In the genomic region with DNA sequence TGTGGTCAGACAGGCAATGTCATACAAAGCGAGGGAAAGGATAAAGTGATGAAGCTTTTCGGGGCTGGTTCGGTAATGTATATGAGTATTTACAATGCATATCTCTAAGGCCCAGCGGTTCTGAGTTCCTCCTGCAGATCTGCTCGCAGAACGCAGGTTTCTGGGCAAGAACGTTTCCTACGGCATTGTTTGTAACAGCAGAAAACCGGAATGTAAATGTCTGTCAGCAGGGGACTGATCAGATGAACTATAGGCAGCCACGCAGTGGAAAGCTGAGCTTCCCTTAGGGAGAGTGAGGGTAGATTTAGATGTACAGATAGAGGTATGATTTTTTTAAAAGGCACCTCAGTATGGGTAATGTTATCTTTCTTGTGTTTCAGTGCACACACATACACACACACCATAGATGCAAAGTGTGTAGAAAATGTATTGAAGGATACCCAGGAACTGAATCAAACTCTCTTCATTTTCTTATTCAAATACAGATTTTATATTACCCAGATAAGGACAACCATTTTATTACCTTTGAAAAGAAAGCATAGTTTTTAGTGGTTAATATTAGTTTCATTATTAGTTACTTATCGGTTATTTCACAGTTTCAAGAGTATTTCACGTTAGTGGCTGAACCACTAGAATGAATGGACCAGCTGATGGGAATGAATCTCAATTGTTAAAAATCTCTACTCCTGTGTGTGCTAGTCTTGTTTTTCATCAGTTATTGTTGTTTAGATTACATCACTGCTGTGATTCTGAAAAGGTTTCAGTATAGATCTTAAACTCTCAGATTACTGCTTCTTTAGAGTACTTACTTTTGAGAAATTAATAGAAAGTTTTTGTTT, we compare ENCODE assay signal across 12 cellular contexts. TPM values are rescaled to one million over a fixed set of nuclear protein-coding genes. Genes with fewer than 3 reads are reported as not detected.
DNase-seq lines count a peak whose midpoint lies in the region; ATAC-seq and TF ChIP-seq lines count a peak whose summit lies in the region.
"Had no signal": no experiment of that assay in that cellular context is flagged by ENCODE, and none has a peak within 500 bp of the region (broad histone marks: within the 10 kb centered on the region; RNA-seq: fewer than 3 reads in every experiment).

No MANE protein-coding gene starts in this region.

- no peaks in the 10 kb centered on the region for H3K27me3 Mint-ChIP-seq in activated CD8-positive, alpha-beta T cell treated with anti-CD3 and anti-CD28 coated beads for 36 hours
- H3K27me3 Mint-ChIP-seq in activated CD8-positive, alpha-beta T cell treated with anti-CD3 and anti-CD28 coated beads, Interleukin-2, amount 10 ng/mL, durations not matched to agents 7 days and 5 days (ENCODE audit: low read depth): no peaks in the 10 kb centered on the region
- no peaks in the 10 kb centered on the region for H3K27me3 Mint-ChIP-seq in CD8-positive, alpha-beta T cell (ENCODE audit: low read depth)

- peaks cover 2% of the 10 kb centered on the region for H3K9me3 Mint-ChIP-seq in activated CD8-positive, alpha-beta T cell treated with anti-CD3 and anti-CD28 coated beads for 36 hours
- H3K9me3 Mint-ChIP-seq in activated CD8-positive, alpha-beta T cell treated with anti-CD3 and anti-CD28 coated beads, Interleukin-2, amount 10 ng/mL, durations not matched to agents 7 days and 5 days (ENCODE audit: insufficient read depth): no peaks in the 10 kb centered on the region
- H3K9me3 Mint-ChIP-seq in stimulated activated effector memory CD8-positive, alpha-beta T cell treated with anti-CD3 and anti-CD28 coated beads, Interleukin-12 subunit alpha, Interleukin-12 subunit beta, amount 100 ng/mL, for 72 hours: no peaks in the 10 kb centered on the region
- no peaks in the 10 kb centered on the region for H3K9me3 Mint-ChIP-seq in CD8-positive, alpha-beta T cell

- H3K36me3 Mint-ChIP-seq in activated CD8-positive, alpha-beta T cell treated with anti-CD3 and anti-CD28 coated beads for 36 hours (ENCODE audit: low read depth): peaks cover 83% of the 10 kb centered on the region
- peaks cover 27% of the 10 kb centered on the region for H3K36me3 Mint-ChIP-seq in activated CD8-positive, alpha-beta T cell treated with anti-CD3 and anti-CD28 coated beads, Interleukin-2, amount 10 ng/mL, durations not matched to agents 7 days and 5 days (ENCODE audit: low read depth)
- H3K36me3 Mint-ChIP-seq in stimulated activated effector memory CD8-positive, alpha-beta T cell treated with anti-CD3 and anti-CD28 coated beads, Interleukin-12 subunit alpha, Interleukin-12 subunit beta, amount 100 ng/mL, for 72 hours: peaks cover 100% of the 10 kb centered on the region
- H3K36me3 Mint-ChIP-seq in CD8-positive, alpha-beta T cell: peaks cover 76% of the 10 kb centered on the region

- intact Hi-C loops in activated CD8-positive, alpha-beta T cell treated with anti-CD3 and anti-CD28 coated beads for 36 hours (cut with micrococcal nuclease): no loop called here
- intact Hi-C loops in CD8-positive, alpha-beta T cell (cut with DNase I, micrococcal nuclease): no loop called here

- H3K4me1 Mint-ChIP-seq in activated CD8-positive, alpha-beta T cell treated with anti-CD3 and anti-CD28 coated beads for 36 hours (ENCODE audit: low read depth): peaks cover 72% of the 10 kb centered on the region
- peaks cover 42% of the 10 kb centered on the region for H3K4me1 Mint-ChIP-seq in activated CD8-positive, alpha-beta T cell treated with anti-CD3 and anti-CD28 coated beads, Interleukin-2, amount 10 ng/mL, durations not matched to agents 7 days and 5 days (ENCODE audit: low read depth)
- H3K4me1 Mint-ChIP-seq in stimulated activated effector memory CD8-positive, alpha-beta T cell treated with anti-CD3 and anti-CD28 coated beads, Interleukin-12 subunit alpha, Interleukin-12 subunit beta, amount 100 ng/mL, for 72 hours: peaks cover 49% of the 10 kb centered on the region
- peaks cover 52% of the 10 kb centered on the region for H3K4me1 Mint-ChIP-seq in CD8-positive, alpha-beta T cell (ENCODE audit: low read depth)

- no peak for TF ChIP-seq CTCF in activated CD8-positive, alpha-beta T cell treated with anti-CD3 and anti-CD28 coated beads for 36 hours (IDR thresholded peaks at IDR 0.05)
- no peak for TF ChIP-seq CTCF in CD8-positive, alpha-beta T cell (IDR thresholded peaks at IDR 0.05)

- H3K4me1 ChIP-seq in CD8-positive, alpha-beta T cell (ENCODE audit: insufficient read depth, low read length): peaks cover 28% of the 10 kb centered on the region
- H3K4me1 ChIP-seq: pancreas had no signal

- no peaks in the 10 kb centered on the region for H3K9me3 ChIP-seq in CD8-positive, alpha-beta T cell (ENCODE audit: low read length)
- H3K9me3 ChIP-seq: pancreas had no signal

- CTCF ChIA-PET in activated CD8-positive, alpha-beta T cell treated with anti-CD3 and anti-CD28 coated beads for 36 hours (lab: Charles Lee): interaction anchor here (0.8 to 3.3 kb wide), 3 partner anchors 23 to 123 kb away, joined by 3 to 18 read pairs (median 3); no protein-coding TSS in a partner anchor
- CTCF ChIA-PET in activated CD8-positive, alpha-beta T cell treated with anti-CD3 and anti-CD28 coated beads, Interleukin-2, amount 10 ng/mL, durations not matched to agents 7 days and 5 days (lab: Charles Lee): interaction anchor here (1.1 to 1.6 kb wide), 5 partner anchors 10 to 123 kb away, joined by 3 to 9 read pairs (median 4); no protein-coding TSS in a partner anchor
- CTCF ChIA-PET in CD8-positive, alpha-beta T cell (lab: Charles Lee): interaction anchor here (0.6 to 10.7 kb wide), 2 partner anchors 9 to 118 kb away, joined by 3 to 233 read pairs; no protein-coding TSS in a partner anchor

- no peak for DNase-seq in activated CD8-positive, alpha-beta T cell treated with anti-CD3 and anti-CD28 coated beads for 36 hours
- no peak for DNase-seq in activated CD8-positive, alpha-beta T cell treated with anti-CD3 and anti-CD28 coated beads, Interleukin-2, amount 10 ng/mL, durations not matched to agents 7 days and 5 days
- no peak for DNase-seq in stimulated activated effector memory CD8-positive, alpha-beta T cell treated with anti-CD3 and anti-CD28 coated beads, Interleukin-12 subunit alpha, Interleukin-12 subunit beta, amount 100 ng/mL, for 72 hours (ENCODE audit: low spot score in 2 of 2)
- DNase-seq in NCI-H1105 (lab: John Stamatoyannopoulos, UW) (no peak), cerebellar cortex (ENCODE audit: low spot score) (no peak)
- DNase-seq in CD8-positive, alpha-beta T cell: no peak
- DNase-seq: NCI-H2081 treated with DMSO at 0.1 percent for 48 hours, pancreas had no signal

- peaks cover 14% of the 10 kb centered on the region for H3K36me3 ChIP-seq in CD8-positive, alpha-beta T cell (ENCODE audit: insufficient read depth, low read length)

- peak overlapping the region; percentile 39 for H3K27ac Mint-ChIP-seq in activated CD8-positive, alpha-beta T cell treated with anti-CD3 and anti-CD28 coated beads for 36 hours
- H3K27ac Mint-ChIP-seq in activated CD8-positive, alpha-beta T cell treated with anti-CD3 and anti-CD28 coated beads, Interleukin-2, amount 10 ng/mL, durations not matched to agents 7 days and 5 days: no peak overlapping the region
- no peak overlapping the region for H3K27ac Mint-ChIP-seq in stimulated activated effector memory CD8-positive, alpha-beta T cell treated with anti-CD3 and anti-CD28 coated beads, Interleukin-12 subunit alpha, Interleukin-12 subunit beta, amount 100 ng/mL, for 72 hours
- no peak overlapping the region for H3K27ac Mint-ChIP-seq in CD8-positive, alpha-beta T cell

- ATAC-seq in activated CD8-positive, alpha-beta T cell treated with anti-CD3 and anti-CD28 coated beads for 36 hours: peak; percentile 33
- ATAC-seq in activated CD8-positive, alpha-beta T cell treated with anti-CD3 and anti-CD28 coated beads, Interleukin-2, amount 10 ng/mL, durations not matched to agents 7 days and 5 days: no peak
- ATAC-seq in HG02610 (IDR thresholded peaks at IDR 0.05; ENCODE audit: unreplicated experiment) (peak; percentile 91), HG03575 (IDR thresholded peaks at IDR 0.05; ENCODE audit: extremely low read depth, insufficient number of reproducible peaks, low FRiP score, unreplicated experiment) (peak; percentile 75)
- peak; percentile 85 for ATAC-seq in stimulated activated effector memory CD8-positive, alpha-beta T cell treated with anti-CD3 and anti-CD28 coated beads, Interleukin-12 subunit alpha, Interleukin-12 subunit beta, amount 100 ng/mL, for 72 hours
- no peak for ATAC-seq in CD8-positive, alpha-beta T cell

- H3K4me3 ChIP-seq in CD8-positive, alpha-beta T cell (ENCODE audit: low read depth, low read length): no peak overlapping the region
- H3K4me3 ChIP-seq: coronary artery, pancreas had no signal

- POLR2A ChIA-PET in activated CD8-positive, alpha-beta T cell treated with anti-CD3 and anti-CD28 coated beads for 36 hours (lab: Charles Lee): interaction anchor here (0.6 to 1.7 kb wide), 7 partner anchors 11 to 124 kb away, joined by 3 to 5 read pairs (median 3); no protein-coding TSS in a partner anchor
- POLR2A ChIA-PET in activated CD8-positive, alpha-beta T cell treated with anti-CD3 and anti-CD28 coated beads, Interleukin-2, amount 10 ng/mL, durations not matched to agents 7 days and 5 days (lab: Charles Lee): no interaction called here
- POLR2A ChIA-PET in CD8-positive, alpha-beta T cell (lab: Charles Lee): no interaction called here

- no peak overlapping the region for H3K27ac ChIP-seq in CD8-positive, alpha-beta T cell (ENCODE audit: low read depth, low read length)
- H3K27ac ChIP-seq: coronary artery, pancreas, VCaP had no signal

- H3K4me3 Mint-ChIP-seq in activated CD8-positive, alpha-beta T cell treated with anti-CD3 and anti-CD28 coated beads for 36 hours: no peak overlapping the region
- no peak overlapping the region for H3K4me3 Mint-ChIP-seq in activated CD8-positive, alpha-beta T cell treated with anti-CD3 and anti-CD28 coated beads, Interleukin-2, amount 10 ng/mL, durations not matched to agents 7 days and 5 days
- H3K4me3 Mint-ChIP-seq in stimulated activated effector memory CD8-positive, alpha-beta T cell treated with anti-CD3 and anti-CD28 coated beads, Interleukin-12 subunit alpha, Interleukin-12 subunit beta, amount 100 ng/mL, for 72 hours: no peak overlapping the region
- no peak overlapping the region for H3K4me3 Mint-ChIP-seq in CD8-positive, alpha-beta T cell

- no peaks in the 10 kb centered on the region for H3K27me3 ChIP-seq in CD8-positive, alpha-beta T cell (ENCODE audit: insufficient read depth, low read length)
- H3K27me3 ChIP-seq: pancreas had no signal

RNA-seq across cellular contexts. Expression of a gene that starts 56.2 kb away (rescaled TPM):
- 10 to 100 TPM; 44.9 to 45.1 TPM for total RNA-seq in activated CD8-positive, alpha-beta T cell treated with anti-CD3 and anti-CD28 coated beads for 36 hours
- total RNA-seq in activated CD8-positive, alpha-beta T cell treated with anti-CD3 and anti-CD28 coated beads, Interleukin-2, amount 10 ng/mL, durations not matched to agents 7 days and 5 days: 1 to 10 TPM; 9.1 to 9.2 TPM
- 10 to 100 TPM; 54.8 to 63.2 TPM for total RNA-seq in CD8-positive, alpha-beta T cell

Comparison
In these comparisons a context has a peak if more than half of its experiments do, and no peak if none do; other contexts are left out.
1. ATAC-seq: peak in activated CD8-positive, alpha-beta T cell treated with anti-CD3 and anti-CD28 coated beads for 36 hours (single experiment), HG02610 (single experiment), HG03575 (single experiment) and stimulated activated effector memory CD8-positive, alpha-beta T cell treated with anti-CD3 and anti-CD28 coated beads, Interleukin-12 subunit alpha, Interleukin-12 subunit beta, amount 100 ng/mL, for 72 hours (single experiment); none in activated CD8-positive, alpha-beta T cell treated with anti-CD3 and anti-CD28 coated beads, Interleukin-2, amount 10 ng/mL, durations not matched to agents 7 days and 5 days (single experiment) and CD8-positive, alpha-beta T cell (single experiment).
2. RNA of a gene that starts 56.2 kb away (total RNA-seq): 54.8 to 63.2 TPM in CD8-positive, alpha-beta T cell and 44.9 to 45.1 TPM in activated CD8-positive, alpha-beta T cell treated with anti-CD3 and anti-CD28 coated beads for 36 hours; 9.1 to 9.2 TPM in activated CD8-positive, alpha-beta T cell treated with anti-CD3 and anti-CD28 coated beads, Interleukin-2, amount 10 ng/mL, durations not matched to agents 7 days and 5 days; every median in the first group is over 4 times any median in the second.